12 cellular contexts compared by ENCODE assay signal in the genomic region with DNA sequence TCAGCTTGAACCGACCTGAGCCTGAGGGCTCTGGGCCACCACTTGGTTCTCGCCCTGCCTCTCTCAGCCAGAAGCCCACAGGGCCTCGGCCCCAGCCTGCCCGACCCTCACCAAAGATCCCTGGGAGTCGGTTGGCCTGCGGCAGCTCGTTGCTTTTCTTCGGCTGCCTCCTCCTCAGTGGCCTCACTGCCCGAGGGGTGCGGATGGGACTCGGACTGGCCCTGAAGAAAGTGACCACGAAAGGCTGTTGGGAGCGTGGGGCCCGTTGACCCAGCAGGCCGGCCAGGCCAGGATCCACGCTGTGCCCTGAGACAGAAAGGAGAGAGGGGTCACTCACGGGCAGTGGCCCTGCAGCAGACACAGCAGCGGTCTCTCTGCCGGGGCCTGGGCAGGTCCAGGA. TPM values are rescaled to one million over a fixed set of nuclear protein-coding genes. Genes with fewer than 3 reads are reported as not detected.
DNase-seq lines count a peak whose midpoint lies in the region; ATAC-seq, FAIRE-seq and TF ChIP-seq lines count a peak whose summit lies in the region.
"Not testable (repeated sequence)": the region's sequence is repeated elsewhere in the genome, so short reads cannot be mapped to it uniquely, and the experiment has no call there.
"Had no signal": no experiment of that assay in that cellular context is flagged by ENCODE, and none has a peak within 500 bp of the region (broad histone marks: within the 10 kb centered on the region; RNA-seq: fewer than 3 reads in every experiment).

No MANE protein-coding gene starts in this region.

- TF ChIP-seq EP300 in K562 (IDR thresholded peaks at IDR 0.05; ENCODE audit: low read length): not testable (repeated sequence)

- H3K4me3 ChIP-seq in Panc1 (ENCODE audit: low read depth in 2 of 2, low read length in 2 of 2); K562; right cardiac atrium (ENCODE audit: low read length): not testable (repeated sequence)

- H3K9me3 ChIP-seq in Panc1 (ENCODE audit: control insufficient read depth, insufficient read depth, low read depth, low read length); K562 (replicated peaks; ENCODE audit: control insufficient read depth, insufficient read depth, low read depth, low read length); right cardiac atrium (ENCODE audit: control insufficient read depth, low read length): not testable (repeated sequence)

- intact Hi-C loops in Panc1 (cut with micrococcal nuclease; ENCODE audit: unreplicated experiment) (loop anchor here (5.0 kb wide), 1 partner anchor 242 kb away; no protein-coding TSS in a partner anchor), K562 (cut with micrococcal nuclease) (loop anchor here (5.0 kb wide), 1 partner anchor 242 kb away; no protein-coding TSS in a partner anchor)
- intact Hi-C loops in right cardiac atrium (cut with DNase I); posterior vena cava (cut with DNase I); sciatic nerve (cut with DNase I): not testable (repeated sequence)

- not testable (repeated sequence) for DNase-seq in Panc1 (ENCODE audit: low read depth, low spot score); K562 (ENCODE audit: extremely low read depth in 1 of 4, low spot score in 3 of 4); right cardiac atrium
- DNase-seq in mesenteric fat pad (ENCODE audit: low spot score): peak; percentile 41
- peak; percentile 72 for DNase-seq in posterior vena cava (ENCODE audit: low spot score)
- peak; percentile 33 for DNase-seq in sciatic nerve (ENCODE audit: low spot score)

- POLR2A ChIA-PET in Panc1 (lab: Charles Lee); K562 (lab: Yijun Ruan, JAX): not testable (repeated sequence)

- not testable (repeated sequence) for BruUV-seq in Panc1 (replicated peaks; lab: Mats Ljungman, UMichigan); K562 (replicated peaks; lab: Mats Ljungman, UMichigan)

- CTCF ChIA-PET in Panc1 (lab: Charles Lee); K562 (lab: Yijun Ruan, JAX; ENCODE audit: low intra/inter-chr PET ratio): not testable (repeated sequence)

- ATAC-seq in Panc1 (peak; percentile 27; the same call in 1 of the 2 replicates), K562 (peak; percentile 7; the same call in 1 of the 3 replicates), right cardiac atrium (peak; percentile 6 to 38)
- not testable (repeated sequence) for ATAC-seq in sciatic nerve

- H3K9ac ChIP-seq in K562 (ENCODE audit: insufficient read depth in 1 of 2, low read depth in 2 of 2, low read length in 2 of 2): not testable (repeated sequence)

- not testable (repeated sequence) for H4K20me1 ChIP-seq in K562 (replicated peaks; ENCODE audit: control insufficient read depth, insufficient read depth, low read length)

- not testable (repeated sequence) for H3K36me3 ChIP-seq in Panc1 (ENCODE audit: control insufficient read depth, insufficient read depth, low read length); K562 (ENCODE audit: control insufficient read depth, insufficient read depth, low read length)

- H3K27ac ChIP-seq in Panc1 (ENCODE audit: low read length); K562 (ENCODE audit: extremely low read depth, low read depth, low read length); right cardiac atrium (ENCODE audit: low read length): not testable (repeated sequence)

- not testable (repeated sequence) for H3K4me1 ChIP-seq in Panc1 (ENCODE audit: control insufficient read depth, insufficient read depth, low read length); right cardiac atrium (ENCODE audit: control insufficient read depth, insufficient read depth, low read length)
- H3K4me1 ChIP-seq in K562 (replicated peaks in 1 of 2; ENCODE audit: control insufficient read depth in 2 of 2, insufficient read depth in 2 of 2, low read length in 2 of 2): peaks cover 0 to 18% of the 10 kb centered on the region in 2 experiments; a peak in 2 of 5 replicates

- not testable (repeated sequence) for H3K4me2 ChIP-seq in K562 (ENCODE audit: insufficient read depth, low read length)

- not testable (repeated sequence) for H2AFZ ChIP-seq in K562 (ENCODE audit: low read depth, low read length)

- in situ Hi-C loops in Panc1 (cut with HindIII; ENCODE audit: low pct_unique_long_range_greater_than_20kb, low sequenced_read_pairs): not testable (repeated sequence)
- in situ Hi-C loops in K562 (cut with MboI): loop anchor here (5.0 kb wide), 1 partner anchor 242 kb away; no protein-coding TSS in a partner anchor

- not testable (repeated sequence) for FAIRE-seq in K562 (lab: Jason Lieb, UNC)

- not testable (repeated sequence) for TF ChIP-seq RAD21 in K562 (CRISPR knock-in tag; conservative IDR thresholded peaks at IDR 0.05 in 1 of 2, IDR thresholded peaks at IDR 0.05 in 1 of 2)

- TF ChIP-seq POLR2A in K562 (conservative IDR thresholded peaks at IDR 0.05): not testable (repeated sequence)

- not testable (repeated sequence) for H3K79me2 ChIP-seq in K562 (ENCODE audit: control insufficient read depth, insufficient read depth, low read length)

- H3K9me1 ChIP-seq in K562 (ENCODE audit: control insufficient read depth, insufficient read depth, low read length): not testable (repeated sequence)

- no CpG with 5 or more reads among the region's 19 CpGs for WGBS in K562 (ENCODE audit: insufficient coverage, low coverage, missing lambda C conversion rate)
- WGBS in right cardiac atrium: 88% methylated on average over 13 of the region's 19 CpGs

- not testable (repeated sequence) for TF ChIP-seq CTCF in Panc1 (IDR thresholded peaks at IDR 0.05); K562 (IDR thresholded peaks at IDR 0.05 in 2 of 3, conservative IDR thresholded peaks at IDR 0.05 in 1 of 3; ENCODE audit: insufficient read depth in 2 of 3, low read depth in 1 of 3, low read length in 3 of 3)

- H3K27me3 ChIP-seq in Panc1 (ENCODE audit: control insufficient read depth, insufficient read depth, low read length); K562 (ENCODE audit: control insufficient read depth in 2 of 2, insufficient read depth in 2 of 2, low read length in 2 of 2); right cardiac atrium (ENCODE audit: control insufficient read depth, insufficient read depth): not testable (repeated sequence)

RNA-seq across cellular contexts. Expression of gene OXCT2, which starts 6.6 kb away (rescaled TPM):
- total RNA-seq in Panc1 (2021; ENCODE audit: unreplicated experiment) (1.9 TPM), K562 (2014; rRNA removed) (0.54 and 0.57 TPM in 2 replicates), K562 (2014; rRNA removed; fragmentation: Illumina TruSeq; extraction: Trizol) (0.22 TPM in 1 of 2 replicates, not detected in the other), K562 (2015; rRNA removed; fragmentation: Illumina TruSeq; extraction: Trizol) (0.22 and 0.23 TPM in 2 replicates), K562 (2021) (0.31 and 0.64 TPM in 2 replicates), right cardiac atrium (10 to 100 TPM in 2 of 4 donors, 1 to 10 TPM in 2; 6.2 to 21.2 (median 11.6) TPM), mesenteric fat pad (0.87 TPM), posterior vena cava (1 to 10 TPM; 1.2 to 2.0 TPM), sciatic nerve (8.5 TPM)
- 1.3 TPM for polyA plus RNA-seq in Panc1 (2012; ENCODE audit: insufficient read length)
- total RNA-seq in K562 (2011; cell fraction: chromatin; rRNA removed; ENCODE audit: low replicate concordance): 1.4 and 2.6 TPM in 2 replicates
- 1.0 and 1.3 TPM in 2 replicates for total RNA-seq in K562 (2011; cell fraction: nucleolus; rRNA removed)
- total RNA-seq in K562 (2011; cell fraction: nucleoplasm; rRNA removed): 1.3 and 1.5 TPM in 2 replicates
- polyA plus RNA-seq in K562 (2011; rRNA removed) (0.08 and 0.39 TPM in 2 replicates), K562 (2014; fragmentation: Illumina TruSeq; extraction: Trizol) (0.21 and 0.37 TPM in 2 replicates), K562 (2014; fragmentation: Nextera tagmentation; extraction: Ambion mirVana) (not detected), K562 (2014; rRNA removed) (0.05 and 0.37 TPM in 2 replicates), right cardiac atrium (4.3 TPM)
- polyA plus RNA-seq in K562 (2011; cell fraction: cytosol; rRNA removed): 0.21 and 0.28 TPM in 2 replicates
- polyA plus RNA-seq in K562 (2011; cell fraction: nucleus; rRNA removed): 1.2 and 1.5 TPM in 2 replicates
- polyA plus RNA-seq in K562 (2012): 0.44 and 0.78 TPM in 2 replicates
- 0.28 and 0.33 TPM in 2 replicates for polyA minus RNA-seq in K562 (2011; rRNA and poly(A)+ RNA removed)
- polyA minus RNA-seq in K562 (2011; cell fraction: cytosol; rRNA and poly(A)+ RNA removed): not detected in 2 replicates
- polyA minus RNA-seq in K562 (2011; cell fraction: nucleus; rRNA and poly(A)+ RNA removed): not detected in 2 replicates
- total RNA-seq: A673; CD4-positive, CD25-positive, alpha-beta regulatory T cell; G401 had no signal
- polyA plus RNA-seq: CD4-positive, alpha-beta memory T cell; CD4-positive, CD25-positive, alpha-beta regulatory T cell; CD8-positive, alpha-beta memory T cell had no signal

RNA-seq across cellular contexts. Expression of gene BMP8B, which starts 24.2 kb away (rescaled TPM):
- 3.7 TPM for total RNA-seq in Panc1 (2021; ENCODE audit: unreplicated experiment)
- polyA plus RNA-seq in Panc1 (2012; ENCODE audit: insufficient read length): 3.5 TPM
- total RNA-seq in K562 (2011; cell fraction: chromatin; rRNA removed; ENCODE audit: low replicate concordance): 0.16 and 0.32 TPM in 2 replicates
- 0.53 and 0.67 TPM in 2 replicates for total RNA-seq in K562 (2011; cell fraction: nucleolus; rRNA removed)
- total RNA-seq in K562 (2011; cell fraction: nucleoplasm; rRNA removed): 0.29 and 0.31 TPM in 2 replicates
- 0.18 and 0.20 TPM in 2 replicates for total RNA-seq in K562 (2014; rRNA removed)
- 0.10 and 0.11 TPM in 2 replicates for total RNA-seq in K562 (2014; rRNA removed; fragmentation: Illumina TruSeq; extraction: Trizol)
- 0.11 and 0.14 TPM in 2 replicates for total RNA-seq in K562 (2015; rRNA removed; fragmentation: Illumina TruSeq; extraction: Trizol)
- total RNA-seq in K562 (2021): 0.33 and 0.36 TPM in 2 replicates
- 0.14 and 0.15 TPM in 2 replicates for polyA plus RNA-seq in K562 (2011; rRNA removed)
- 0.09 and 0.13 TPM in 2 replicates for polyA plus RNA-seq in K562 (2011; cell fraction: cytosol; rRNA removed)
- 0.14 and 0.17 TPM in 2 replicates for polyA plus RNA-seq in K562 (2011; cell fraction: nucleus; rRNA removed)
- polyA plus RNA-seq in K562 (2012): 0.34 and 0.62 TPM in 2 replicates
- 0.14 and 0.18 TPM in 2 replicates for polyA plus RNA-seq in K562 (2014; fragmentation: Illumina TruSeq; extraction: Trizol)
- under 1 TPM; 0.03 to 0.04 TPM for polyA plus RNA-seq in K562 (2014; fragmentation: Nextera tagmentation; extraction: Ambion mirVana)
- polyA plus RNA-seq in K562 (2014; rRNA removed): 0.09 and 0.22 TPM in 2 replicates
- polyA minus RNA-seq in K562 (2011; rRNA and poly(A)+ RNA removed): 0.09 and 0.18 TPM in 2 replicates
- not detected in 2 replicates for polyA minus RNA-seq in K562 (2011; cell fraction: cytosol; rRNA and poly(A)+ RNA removed)
- 0.13 and 0.22 TPM in 2 replicates for polyA minus RNA-seq in K562 (2011; cell fraction: nucleus; rRNA and poly(A)+ RNA removed)
- under 1 TPM; 0.37 to 0.78 (median 0.65) TPM for total RNA-seq in right cardiac atrium
- polyA plus RNA-seq in right cardiac atrium: 0.25 TPM
- total RNA-seq in mesenteric fat pad: 0.74 TPM
- total RNA-seq in posterior vena cava: under 1 TPM; 0.24 to 0.69 TPM
- 40.2 TPM for total RNA-seq in sciatic nerve
- polyA plus RNA-seq: AG04450 had no signal

RNA-seq across cellular contexts. Expression of gene PPIE, which starts 25.8 kb away (rescaled TPM):
- total RNA-seq in Panc1 (2021; ENCODE audit: unreplicated experiment) (53.0 TPM), K562 (2014; rRNA removed) (75.4 and 84.7 TPM in 2 replicates), K562 (2014; rRNA removed; fragmentation: Illumina TruSeq; extraction: Trizol) (107 and 113 TPM in 2 replicates), K562 (2015; rRNA removed; fragmentation: Illumina TruSeq; extraction: Trizol) (99.9 and 100.0 TPM in 2 replicates), K562 (2021) (94.2 and 108 TPM in 2 replicates), right cardiac atrium (10 to 100 TPM; 30.8 to 34.9 (median 34.1) TPM), mesenteric fat pad (28.2 TPM), posterior vena cava (10 to 100 TPM; 29.0 to 45.9 TPM), sciatic nerve (41.5 TPM)
- 67.5 TPM for polyA plus RNA-seq in Panc1 (2012; ENCODE audit: insufficient read length)
- 82.2 and 84.9 TPM in 2 replicates for total RNA-seq in K562 (2011; cell fraction: chromatin; rRNA removed; ENCODE audit: low replicate concordance)
- total RNA-seq in K562 (2011; cell fraction: nucleolus; rRNA removed): 64.3 and 64.9 TPM in 2 replicates
- 89.9 and 148 TPM in 2 replicates for total RNA-seq in K562 (2011; cell fraction: nucleoplasm; rRNA removed)
- polyA plus RNA-seq in K562 (2011; rRNA removed) (162 and 163 TPM in 2 replicates), K562 (2014; fragmentation: Illumina TruSeq; extraction: Trizol) (119 and 131 TPM in 2 replicates), K562 (2014; fragmentation: Nextera tagmentation; extraction: Ambion mirVana) (100 to 1,000 TPM; 369 to 444 TPM), K562 (2014; rRNA removed) (136 and 154 TPM in 2 replicates), right cardiac atrium (37.6 TPM)
- polyA plus RNA-seq in K562 (2011; cell fraction: cytosol; rRNA removed): 121 and 152 TPM in 2 replicates
- 98.0 and 123 TPM in 2 replicates for polyA plus RNA-seq in K562 (2011; cell fraction: nucleus; rRNA removed)
- 94.9 and 105 TPM in 2 replicates for polyA plus RNA-seq in K562 (2012)
- polyA minus RNA-seq in K562 (2011; rRNA and poly(A)+ RNA removed): 85.1 and 88.0 TPM in 2 replicates
- polyA minus RNA-seq in K562 (2011; cell fraction: cytosol; rRNA and poly(A)+ RNA removed): 28.3 and 30.2 TPM in 2 replicates
- polyA minus RNA-seq in K562 (2011; cell fraction: nucleus; rRNA and poly(A)+ RNA removed): 35.5 and 68.5 TPM in 2 replicates
